Comparison of ENCODE assay signal across 1 cellular context in the genomic region with DNA sequence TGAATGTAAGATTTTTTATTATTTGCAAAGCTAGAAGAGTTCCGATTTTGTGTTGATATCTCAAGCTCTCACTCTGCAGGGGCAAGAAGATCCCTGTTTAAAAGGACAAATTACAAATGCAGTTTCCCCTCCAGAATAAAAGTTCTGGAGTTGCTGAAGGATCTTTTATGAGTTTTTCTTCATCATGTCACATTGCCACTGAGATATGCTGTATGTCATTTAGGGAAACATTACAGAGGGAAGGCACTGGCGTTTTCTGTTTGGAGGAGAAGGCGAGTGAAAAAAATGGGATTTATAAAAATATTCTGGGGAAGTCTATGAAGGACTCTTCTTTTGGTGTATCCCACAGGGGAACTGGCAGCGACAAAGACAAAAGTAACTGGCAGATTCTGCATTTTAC.
TF ChIP-seq lines count a peak whose summit lies in the region.

No MANE protein-coding gene starts in this region.

TF ChIP-seq in K562, 482 proteins besides CTCF, POLR2A, EP300 and RAD21:
- TF ChIP-seq MYNN (IDR thresholded peaks at IDR 0.05) (peak; percentile 97), MYNN (CRISPR knock-in tag; IDR thresholded peaks at IDR 0.05) (peak; percentile 68; the same call in 1 of the 2 replicates), ZBTB7A (IDR thresholded peaks at IDR 0.05; ENCODE audit: borderline replicate concordance, control insufficient read depth, low read depth, low read length) (no peak), NFE2 (IDR thresholded peaks at IDR 0.05; ENCODE audit: low read depth) (no peak), JUND (IDR thresholded peaks at IDR 0.05; ENCODE audit: borderline replicate concordance, low read depth, low read length) (no peak), JUND (tag; IDR thresholded peaks at IDR 0.05; ENCODE audit: borderline replicate concordance, low read depth, low read length) (no peak), POLR2G (IDR thresholded peaks at IDR 0.05; ENCODE audit: low read depth, low read length) (no peak), PPARD (CRISPR knock-in tag; IDR thresholded peaks at IDR 0.05) (no peak), ZBTB1 (CRISPR knock-in tag; IDR thresholded peaks at IDR 0.05; ENCODE audit: borderline replicate concordance, low read depth) (no peak)
- TF ChIP-seq, protein P1, sequence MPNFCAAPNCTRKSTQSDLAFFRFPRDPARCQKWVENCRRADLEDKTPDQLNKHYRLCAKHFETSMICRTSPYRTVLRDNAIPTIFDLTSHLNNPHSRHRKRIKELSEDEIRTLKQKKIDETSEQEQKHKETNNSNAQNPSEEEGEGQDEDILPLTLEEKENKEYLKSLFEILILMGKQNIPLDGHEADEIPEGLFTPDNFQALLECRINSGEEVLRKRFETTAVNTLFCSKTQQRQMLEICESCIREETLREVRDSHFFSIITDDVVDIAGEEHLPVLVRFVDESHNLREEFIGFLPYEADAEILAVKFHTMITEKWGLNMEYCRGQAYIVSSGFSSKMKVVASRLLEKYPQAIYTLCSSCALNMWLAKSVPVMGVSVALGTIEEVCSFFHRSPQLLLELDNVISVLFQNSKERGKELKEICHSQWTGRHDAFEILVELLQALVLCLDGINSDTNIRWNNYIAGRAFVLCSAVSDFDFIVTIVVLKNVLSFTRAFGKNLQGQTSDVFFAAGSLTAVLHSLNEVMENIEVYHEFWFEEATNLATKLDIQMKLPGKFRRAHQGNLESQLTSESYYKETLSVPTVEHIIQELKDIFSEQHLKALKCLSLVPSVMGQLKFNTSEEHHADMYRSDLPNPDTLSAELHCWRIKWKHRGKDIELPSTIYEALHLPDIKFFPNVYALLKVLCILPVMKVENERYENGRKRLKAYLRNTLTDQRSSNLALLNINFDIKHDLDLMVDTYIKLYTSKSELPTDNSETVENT (CRISPR knock-in tag; IDR thresholded peaks at IDR 0.05), result no peak
- TF ChIP-seq, protein P2, sequence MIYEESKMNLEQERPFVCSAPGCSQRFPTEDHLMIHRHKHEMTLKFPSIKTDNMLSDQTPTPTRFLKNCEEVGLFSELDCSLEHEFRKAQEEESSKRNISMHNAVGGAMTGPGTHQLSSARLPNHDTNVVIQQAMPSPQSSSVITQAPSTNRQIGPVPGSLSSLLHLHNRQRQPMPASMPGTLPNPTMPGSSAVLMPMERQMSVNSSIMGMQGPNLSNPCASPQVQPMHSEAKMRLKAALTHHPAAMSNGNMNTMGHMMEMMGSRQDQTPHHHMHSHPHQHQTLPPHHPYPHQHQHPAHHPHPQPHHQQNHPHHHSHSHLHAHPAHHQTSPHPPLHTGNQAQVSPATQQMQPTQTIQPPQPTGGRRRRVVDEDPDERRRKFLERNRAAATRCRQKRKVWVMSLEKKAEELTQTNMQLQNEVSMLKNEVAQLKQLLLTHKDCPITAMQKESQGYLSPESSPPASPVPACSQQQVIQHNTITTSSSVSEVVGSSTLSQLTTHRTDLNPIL (CRISPR knock-in tag; IDR thresholded peaks at IDR 0.05), result no peak
TF ChIP-seq in K562: peak in this region for 1.
